In the genomic region with DNA sequence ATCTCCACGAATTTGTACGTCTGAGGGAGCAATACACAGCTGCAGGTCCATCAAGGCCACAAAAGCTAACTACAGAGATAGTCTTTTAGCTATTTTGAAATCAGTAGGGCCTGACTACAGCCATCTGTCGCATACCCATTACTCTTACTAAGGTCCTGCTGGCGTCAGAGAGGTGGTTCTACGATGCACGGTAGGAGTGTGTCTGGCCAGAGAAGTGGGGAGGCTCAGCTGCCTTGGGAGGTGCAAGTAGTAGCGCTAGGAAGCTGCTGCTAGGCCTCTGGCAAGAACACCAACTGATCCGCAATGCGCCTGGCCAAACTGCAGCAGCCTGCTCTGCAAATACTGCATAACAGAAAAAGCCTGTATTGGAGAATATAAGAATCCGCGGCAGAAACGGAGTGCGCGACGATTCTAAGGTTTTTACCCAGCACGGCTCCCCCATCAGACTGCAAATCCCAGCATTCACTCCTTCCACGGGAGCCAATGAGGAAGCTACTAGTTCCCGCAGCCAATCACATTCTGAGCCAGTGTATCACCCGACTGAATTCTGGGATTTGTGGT, we compare ENCODE assay signal across 8 cellular contexts. TPM values are rescaled to one million over a fixed set of nuclear protein-coding genes. Genes with fewer than 3 reads are reported as not detected.
A peak's percentile ranks its signal among the peaks of the same experiment; 100 is the strongest.
DNase-seq lines count a peak whose midpoint lies in the region; ATAC-seq and TF ChIP-seq lines count a peak whose summit lies in the region.

No MANE protein-coding gene starts in this region.

- TF ChIP-seq CTCF in AG10803 (conservative IDR thresholded peaks at IDR 0.05; ENCODE audit: low read length) = no peak
- no peak for TF ChIP-seq CTCF in left lung (IDR thresholded peaks at IDR 0.05)

- H3K27me3 ChIP-seq in left lung = no peaks in the 10 kb centered on the region

- no peaks in the 10 kb centered on the region for H3K36me3 ChIP-seq in left lung

- peak; percentile 80 for ATAC-seq in GM18873 (IDR thresholded peaks at IDR 0.05; ENCODE audit: low FRiP score, unreplicated experiment)
- ATAC-seq in HG03139 (IDR thresholded peaks at IDR 0.05; ENCODE audit: unreplicated experiment) = peak; percentile 75
- peak; percentile 88 for ATAC-seq in left lung

- peaks cover 19 to 39% of the 10 kb centered on the region in 2 donors for H3K4me1 ChIP-seq in left lung

- intact Hi-C loops in left lung (cut with DNase I) = no loop called here

- H3K4me3 ChIP-seq in AG10803 (ENCODE audit: low read length) = peak overlapping the region; percentile 93
- H3K4me3 ChIP-seq in left lung = peak overlapping the region; percentile 75 to 85

- no peaks in the 10 kb centered on the region for H3K9me3 ChIP-seq in left lung

- peak overlapping the region; percentile 99 for H3K27ac ChIP-seq in left lung

- DNase-seq in AG10803 (ENCODE audit: low read depth) (peak; percentile 99), NCI-H460 (ENCODE audit: extremely low read depth, low read depth) (peak; percentile 98), dedifferentiated amniotic fluid mesenchymal stem cell (ENCODE audit: extremely low spot score) (peak; percentile 98), left lung (peak; percentile 81 to 91)
- peak; percentile 87 for DNase-seq in activated CD4-positive, alpha-beta T cell treated with anti-CD3 and anti-CD28 coated beads for 48 hours
- DNase-seq in stimulated activated CD4-positive, alpha-beta T cell treated with anti-CD3 and anti-CD28 coated beads, Interleukin-2, amount 100 ng/mL, for 48 hours = peak; percentile 68 to 76

RNA-seq across cellular contexts. Expression of gene CAND1, which starts 0.7 kb away (rescaled TPM):
- total RNA-seq in NCI-H460 (2014; rRNA removed; shearing (Covaris generic)) = 79.1 and 82.8 TPM in 2 replicates
- polyA plus RNA-seq in NCI-H460 (2014; cell fraction: nucleus; rRNA removed) = 88.4 and 111 TPM in 2 replicates
- 100 to 1,000 TPM; 117 to 122 TPM for total RNA-seq in left lung

Comparison
In these comparisons a context has a peak if more than half of its experiments do, and no peak if none do; other contexts are left out.
1. Peak in every context shown above with its lines: DNase-seq, ATAC-seq, H3K4me3 ChIP-seq and H3K27ac ChIP-seq.